ENCODE assay signal across 19 cellular contexts in the genomic region with DNA sequence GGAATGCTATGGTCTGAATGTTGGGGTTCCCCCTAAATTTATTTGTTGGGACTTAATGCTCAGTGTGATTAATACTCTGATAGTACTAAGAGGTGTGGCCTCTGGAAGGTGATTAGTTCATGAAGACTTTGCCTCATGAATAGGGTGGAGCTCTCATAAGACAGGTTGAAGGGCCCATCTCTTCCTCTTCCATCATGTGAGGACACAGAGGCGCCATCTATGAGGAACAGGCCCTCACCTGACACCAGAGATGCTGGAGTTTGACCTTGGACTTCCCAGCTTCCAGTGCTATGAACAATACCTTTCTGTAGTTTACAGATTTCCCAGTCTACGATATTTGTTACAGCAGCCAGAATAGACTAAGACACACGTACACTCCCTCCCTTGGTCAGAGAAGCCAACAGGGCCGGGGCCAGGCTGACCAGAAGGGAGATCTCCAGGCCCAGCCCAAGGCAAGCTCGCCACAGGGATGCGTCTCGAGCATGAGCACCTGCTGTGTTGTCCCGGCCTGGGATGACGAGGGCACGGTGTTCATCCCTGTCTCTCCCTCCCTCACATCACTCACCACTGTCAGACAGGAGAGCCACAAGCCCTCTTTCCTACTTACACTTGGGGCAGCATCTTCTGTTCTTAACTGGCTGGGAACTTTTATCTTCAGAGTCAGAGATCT.
"Had no signal": no experiment of that assay in that cellular context is flagged by ENCODE, and none has a peak within 500 bp of the region (broad histone marks: within the 10 kb centered on the region; RNA-seq: fewer than 3 reads in every experiment).

No MANE protein-coding gene starts in this region.

- H3K9me3 Mint-ChIP-seq: natural killer cell; stimulated activated effector memory CD8-positive, alpha-beta T cell treated with anti-CD3 and anti-CD28 coated beads, Interleukin-12 subunit alpha, Interleukin-12 subunit beta, amount 100 ng/mL, for 72 hours had no signal

- H3K36me3 Mint-ChIP-seq: activated CD4-positive, alpha-beta memory T cell treated with anti-CD3 and anti-CD28 coated beads for 36 hours; brain; mesothelial cell of epicardium; natural killer cell; stimulated activated effector memory CD8-positive, alpha-beta T cell treated with anti-CD3 and anti-CD28 coated beads, Interleukin-12 subunit alpha, Interleukin-12 subunit beta, amount 100 ng/mL, for 72 hours had no signal

- H3K9me3 ChIP-seq: left ventricle myocardium inferior, ovary, prostate gland, upper lobe of right lung had no signal

- H3K27me3 Mint-ChIP-seq: activated CD4-positive, alpha-beta memory T cell treated with anti-CD3 and anti-CD28 coated beads for 36 hours had no signal

- H3K4me1 Mint-ChIP-seq: natural killer cell; stimulated activated effector memory CD8-positive, alpha-beta T cell treated with anti-CD3 and anti-CD28 coated beads, Interleukin-12 subunit alpha, Interleukin-12 subunit beta, amount 100 ng/mL, for 72 hours had no signal

- H3K27ac Mint-ChIP-seq: activated CD4-positive, alpha-beta memory T cell treated with anti-CD3 and anti-CD28 coated beads for 36 hours; activated naive CD4-positive, alpha-beta T cell treated with anti-CD3 and anti-CD28 coated beads, Interleukin-2, amount 50 U/mL, for 72 hours; activated T-helper 1 cell treated with anti-CD3 and anti-CD28 coated beads, Interleukin-12 subunit alpha, Interleukin-12 subunit beta, Interleukin-2, Interleukin-4 antibody, amounts not matched to agents 30 ng/mL and 10 ng/mL and 1 ng/mL, durations not matched to agents 14 hours and 24 hours and 36 hours; brain; mesothelial cell of epicardium; stimulated activated effector memory CD8-positive, alpha-beta T cell treated with anti-CD3 and anti-CD28 coated beads, Interleukin-12 subunit alpha, Interleukin-12 subunit beta, amount 100 ng/mL, for 72 hours had no signal

- H3K36me3 ChIP-seq: left ventricle myocardium inferior, ovary, prostate gland, upper lobe of right lung had no signal

- H3K27ac ChIP-seq: epithelial cell of prostate, left ventricle myocardium inferior, ovary, prostate gland, SK-N-MC, upper lobe of right lung had no signal

- H3K4me1 ChIP-seq: prostate gland had no signal

- H3K4me3 ChIP-seq: left ventricle myocardium inferior, ovary, prostate gland, SK-N-MC, upper lobe of right lung had no signal

- DNase-seq: activated CD4-positive, alpha-beta T cell treated with anti-CD3 and anti-CD28 coated beads for 48 hours; activated T-cell treated with anti-CD3 and anti-CD28 coated beads for 4 hours; aorta; central memory CD4-positive, alpha-beta T cell; left ventricle myocardium inferior; mammary epithelial cell; natural killer cell; ovary; stimulated activated CD4-positive, alpha-beta T cell treated with anti-CD3 and anti-CD28 coated beads, Interleukin-1b, Interleukin-23, amount 100 ng/mL, for 48 hours; upper lobe of right lung had no signal

- H3K27me3 ChIP-seq: ovary, upper lobe of right lung had no signal

- H3K4me3 Mint-ChIP-seq: activated CD4-positive, alpha-beta memory T cell treated with anti-CD3 and anti-CD28 coated beads for 36 hours; activated T-helper 1 cell treated with anti-CD3 and anti-CD28 coated beads, Interleukin-12 subunit alpha, Interleukin-12 subunit beta, Interleukin-2, Interleukin-4 antibody, amounts not matched to agents 30 ng/mL and 10 ng/mL and 1 ng/mL, durations not matched to agents 14 hours and 24 hours and 36 hours; brain; mesothelial cell of epicardium; natural killer cell; stimulated activated effector memory CD8-positive, alpha-beta T cell treated with anti-CD3 and anti-CD28 coated beads, Interleukin-12 subunit alpha, Interleukin-12 subunit beta, amount 100 ng/mL, for 72 hours had no signal
